8 cellular contexts compared by ENCODE assay signal in genomic region chr1:61641578-61642336, GRCh38.
DNase-seq lines count a peak whose midpoint lies in the region; ATAC-seq and TF ChIP-seq lines count a peak whose summit lies in the region.

No MANE protein-coding gene starts in this region.

- DNase-seq in AG09319 (ENCODE audit: extremely low read depth, low read depth), result peak; percentile 45
- peak; percentile 78 to 81 for DNase-seq in SHP77 (lab: John Stamatoyannopoulos, UW)
- DNase-seq in activated naive CD4-positive, alpha-beta T cell treated with anti-CD3 and anti-CD28 coated beads for 36 hours, result peak; percentile 84
- DNase-seq in heart left ventricle, result peak; percentile 76 to 88 (median 78)
- DNase-seq in psoas muscle, result peak; percentile 73 to 88
- DNase-seq in type B pancreatic cell (ENCODE audit: extremely low spot score, unreplicated experiment), result no peak

- H3K9me3 Mint-ChIP-seq in activated naive CD4-positive, alpha-beta T cell treated with anti-CD3 and anti-CD28 coated beads for 36 hours, result no peaks in the 10 kb centered on the region
- peaks cover 4% of the 10 kb centered on the region for H3K9me3 Mint-ChIP-seq in type B pancreatic cell

- H3K27me3 ChIP-seq in heart left ventricle (no peaks in the 10 kb centered on the region), psoas muscle (ENCODE audit: insufficient read depth in 3 of 3, low read length in 2 of 3) (no peaks in the 10 kb centered on the region)

- no peaks in the 10 kb centered on the region for H3K36me3 ChIP-seq in heart left ventricle
- H3K36me3 ChIP-seq in psoas muscle (ENCODE audit: insufficient read depth in 1 of 2, low read depth in 1 of 2), result no peaks in the 10 kb centered on the region

- H3K27me3 Mint-ChIP-seq in activated naive CD4-positive, alpha-beta T cell treated with anti-CD3 and anti-CD28 coated beads for 36 hours (ENCODE audit: low read depth), result peaks cover 3% of the 10 kb centered on the region
- peaks cover 8% of the 10 kb centered on the region for H3K27me3 Mint-ChIP-seq in type B pancreatic cell

- ATAC-seq in GM19035 (IDR thresholded peaks at IDR 0.05; ENCODE audit: unreplicated experiment), result peak; percentile 91
- peak; percentile 91 for ATAC-seq in HG03175 (IDR thresholded peaks at IDR 0.05; ENCODE audit: unreplicated experiment)
- peak; percentile 71 to 90 (median 86) for ATAC-seq in heart left ventricle
- peak; percentile 78 to 92 (median 88) for ATAC-seq in psoas muscle

- peak overlapping the region; percentile 68 for H3K4me3 Mint-ChIP-seq in activated naive CD4-positive, alpha-beta T cell treated with anti-CD3 and anti-CD28 coated beads for 36 hours
- H3K4me3 Mint-ChIP-seq in type B pancreatic cell, result no peak overlapping the region

- H3K4me1 ChIP-seq in heart left ventricle (peaks cover 0 to 41% (median 10%) of the 10 kb centered on the region in 12 donors), psoas muscle (no peaks in the 10 kb centered on the region)

- no peaks in the 10 kb centered on the region for H3K36me3 Mint-ChIP-seq in activated naive CD4-positive, alpha-beta T cell treated with anti-CD3 and anti-CD28 coated beads for 36 hours (ENCODE audit: low read depth)
- peaks cover 3% of the 10 kb centered on the region for H3K36me3 Mint-ChIP-seq in type B pancreatic cell

- H3K27ac Mint-ChIP-seq in activated naive CD4-positive, alpha-beta T cell treated with anti-CD3 and anti-CD28 coated beads for 36 hours, result peak overlapping the region; percentile 38
- peak overlapping the region; percentile 24 for H3K27ac Mint-ChIP-seq in type B pancreatic cell

- peaks cover 10% of the 10 kb centered on the region for H3K4me1 Mint-ChIP-seq in activated naive CD4-positive, alpha-beta T cell treated with anti-CD3 and anti-CD28 coated beads for 36 hours (ENCODE audit: low read depth)
- peaks cover 45% of the 10 kb centered on the region for H3K4me1 Mint-ChIP-seq in type B pancreatic cell (ENCODE audit: unreplicated experiment)

- 21 to 31% (median 22%) methylated on average over 23 of the region's 23 CpGs for WGBS in heart left ventricle, 4 donors
- WGBS in psoas muscle, 3 donors, result 18 to 24% (median 23%) methylated on average over 23 of the region's 23 CpGs

- CTCF ChIA-PET in activated naive CD4-positive, alpha-beta T cell treated with anti-CD3 and anti-CD28 coated beads for 36 hours (lab: Charles Lee), result interaction anchor here (0.5 to 3.9 kb wide), 7 partner anchors 9 to 146 kb away, joined by 3 to 18 read pairs (median 3); no protein-coding TSS in a partner anchor

- H3K4me3 ChIP-seq in heart left ventricle, result peak overlapping the region in 8 of 12 donors; percentile 3 to 50 (median 41)
- H3K4me3 ChIP-seq in psoas muscle, result peak overlapping the region; percentile 45

- H3K9me3 ChIP-seq in heart left ventricle (no peaks in the 10 kb centered on the region), psoas muscle (no peaks in the 10 kb centered on the region)

- intact Hi-C loops in activated naive CD4-positive, alpha-beta T cell treated with anti-CD3 and anti-CD28 coated beads for 36 hours (cut with micrococcal nuclease), result loop anchor here (1.0 to 2.0 kb wide), 5 partner anchors 53 to 663 kb away; no protein-coding TSS in a partner anchor
- intact Hi-C loops in heart left ventricle (cut with DNase I), result loop anchor here in 9 of 10 donors (5.0 to 10.0 kb wide), 9 partner anchors 179 to 1357 kb away; no protein-coding TSS in a partner anchor
- intact Hi-C loops in psoas muscle (cut with DNase I), result loop anchor here in 1 of 2 donors (5.0 kb wide), 2 partner anchors 589 to 669 kb away; no protein-coding TSS in a partner anchor

- no peak for TF ChIP-seq POLR2A in heart left ventricle (IDR thresholded peaks at IDR 0.05)

- TF ChIP-seq CTCF in AG09319 (IDR thresholded peaks at IDR 0.05; ENCODE audit: low read depth, low read length) (peak; percentile 86), heart left ventricle (IDR thresholded peaks at IDR 0.05) (peak; percentile 62 to 89 (median 76)), psoas muscle (IDR thresholded peaks at IDR 0.05) (peak; percentile 74), type B pancreatic cell (conservative IDR thresholded peaks at IDR 0.05) (peak; percentile 79)

- peak overlapping the region in 11 of 12 donors; percentile 45 to 88 (median 77) for H3K27ac ChIP-seq in heart left ventricle
- H3K27ac ChIP-seq in psoas muscle, result no peak overlapping the region
